In the genomic region with DNA sequence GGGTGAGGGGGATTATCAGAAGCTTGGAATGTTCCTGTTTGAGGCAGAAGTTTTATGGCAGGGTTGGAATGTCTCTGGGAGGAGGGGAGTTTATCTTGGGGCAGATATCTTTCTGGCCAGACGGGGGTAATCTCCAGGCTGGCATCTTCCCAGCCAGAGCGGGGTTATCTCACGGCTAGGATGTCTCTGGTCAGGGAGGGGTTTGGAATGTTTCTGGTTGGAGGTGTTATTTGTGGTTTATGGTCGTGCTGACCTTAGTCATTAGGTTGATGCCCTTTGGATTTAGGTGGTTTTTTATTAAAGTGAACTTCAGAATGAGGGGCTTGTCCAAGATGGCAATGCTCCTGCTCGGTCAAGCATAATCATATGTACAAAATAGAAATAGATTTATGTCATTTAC, we compare ENCODE assay signal across 39 cellular contexts. TPM values are rescaled to one million over a fixed set of nuclear protein-coding genes. Genes with fewer than 3 reads are reported as not detected.
"Had no signal": no experiment of that assay in that cellular context is flagged by ENCODE, and none has a peak within 500 bp of the region (broad histone marks: within the 10 kb centered on the region; RNA-seq: fewer than 3 reads in every experiment).

No MANE protein-coding gene starts in this region.

- H3K4me2 ChIP-seq: PC-9 had no signal

- ATAC-seq: activated CD8-positive, alpha-beta memory T cell treated with anti-CD3 and anti-CD28 coated beads, Interleukin-2, amount 10 ng/mL, durations not matched to agents 7 days and 5 days; activated naive CD8-positive, alpha-beta T cell treated with anti-CD3 and anti-CD28 coated beads, Interleukin-2, amount 50 U/mL, for 24 hours; Right ventricle myocardium inferior; SK-N-SH treated with all-trans-retinoic acid at 6 μM for 48 hours had no signal

- H2AFZ ChIP-seq: PC-9 had no signal

- H3K36me3 ChIP-seq: WERI-Rb-1 had no signal

- H3K27ac ChIP-seq: PC-9, RWPE1, WERI-Rb-1 had no signal

- FAIRE-seq: astrocyte, bronchial epithelial cell, RCC 7860 had no signal

- DNase-seq: activated CD4-positive, alpha-beta memory T cell treated with anti-CD3 and anti-CD28 coated beads, Interleukin-2, amount 10 ng/mL, durations not matched to agents 7 days and 5 days; activated CD4-positive, alpha-beta T cell treated with anti-CD3 and anti-CD28 coated beads for 1 hour; activated CD4-positive, alpha-beta T cell treated with anti-CD3 and anti-CD28 coated beads for 48 hours; activated CD4-positive, CD25-positive, alpha-beta regulatory T cell; activated CD8-positive, alpha-beta memory T cell treated with anti-CD3 and anti-CD28 coated beads for 24 hours; activated CD8-positive, alpha-beta memory T cell treated with anti-CD3 and anti-CD28 coated beads, Interleukin-2, amount 10 ng/mL, durations not matched to agents 7 days and 5 days; activated CD8-positive, alpha-beta memory T cell treated with anti-CD3 and anti-CD28 coated beads, Interleukin-2, amount 50 U/mL, for 48 hours; activated effector memory CD4-positive, alpha-beta T cell treated with Interleukin-2 at 50 U/mL for 16 hours; activated naive CD4-positive, alpha-beta T cell treated with anti-CD3 and anti-CD28 coated beads, Interleukin-2, amount 10 ng/mL, durations not matched to agents 7 days and 5 days; activated naive CD8-positive, alpha-beta T cell treated with anti-CD3 and anti-CD28 coated beads, Interleukin-2, amount 50 U/mL, for 24 hours; activated T-cell treated with anti-CD3 and anti-CD28 coated beads, Interleukin-2, amount 50 U/mL, for 48 hours; amygdala; caudate nucleus; Karpas-422; KBM-7; NCI-H1105; NCI-H1436; NCI-H1694; NCI-H1930; NCI-H2081 treated with DMSO at 0.1 percent for 48 hours; NCI-H345; NCI-H524 treated with DMSO at 0.1 percent for 48 hours; NCI-H748 treated with DMSO at 0.1 percent for 48 hours; NK-92 treated with Interleukin-12 subunit alpha and Interleukin-12 subunit beta, amount 100 ng/mL, for 24 hours; SIG-M5; T-helper 1 cell; T-helper 2 cell; T-helper 9 cell; WERI-Rb-1 had no signal

- H3K4me3 ChIP-seq: PC-9 had no signal

RNA-seq across cellular contexts. Expression of a gene that starts 14.8 kb away (rescaled TPM):
- total RNA-seq: activated CD4-positive, alpha-beta memory T cell treated with anti-CD3 and anti-CD28 coated beads, Interleukin-2, amount 10 ng/mL, durations not matched to agents 7 days and 5 days; activated CD8-positive, alpha-beta memory T cell treated with anti-CD3 and anti-CD28 coated beads, Interleukin-2, amount 10 ng/mL, durations not matched to agents 7 days and 5 days; astrocyte; bronchial epithelial cell; MCF 10A; NCI-H460; PC-9; Right ventricle myocardium inferior; SK-MEL-5 had no signal

RNA-seq across cellular contexts. Expression of a gene that starts 28.1 kb away (rescaled TPM):
- total RNA-seq: activated CD4-positive, alpha-beta memory T cell treated with anti-CD3 and anti-CD28 coated beads, Interleukin-2, amount 10 ng/mL, durations not matched to agents 7 days and 5 days; activated CD8-positive, alpha-beta memory T cell treated with anti-CD3 and anti-CD28 coated beads, Interleukin-2, amount 10 ng/mL, durations not matched to agents 7 days and 5 days; astrocyte; MCF 10A; NCI-H460; Right ventricle myocardium inferior; SK-MEL-5 had no signal

RNA-seq across cellular contexts. Expression of a gene that starts 59.0 kb away (rescaled TPM):
- total RNA-seq: activated CD4-positive, alpha-beta memory T cell treated with anti-CD3 and anti-CD28 coated beads, Interleukin-2, amount 10 ng/mL, durations not matched to agents 7 days and 5 days; activated CD8-positive, alpha-beta memory T cell treated with anti-CD3 and anti-CD28 coated beads, Interleukin-2, amount 10 ng/mL, durations not matched to agents 7 days and 5 days; astrocyte; bronchial epithelial cell; MCF 10A; PC-9; Right ventricle myocardium inferior; SK-MEL-5 had no signal
